ENCODE assay signal across 1 cellular context in the genomic region with DNA sequence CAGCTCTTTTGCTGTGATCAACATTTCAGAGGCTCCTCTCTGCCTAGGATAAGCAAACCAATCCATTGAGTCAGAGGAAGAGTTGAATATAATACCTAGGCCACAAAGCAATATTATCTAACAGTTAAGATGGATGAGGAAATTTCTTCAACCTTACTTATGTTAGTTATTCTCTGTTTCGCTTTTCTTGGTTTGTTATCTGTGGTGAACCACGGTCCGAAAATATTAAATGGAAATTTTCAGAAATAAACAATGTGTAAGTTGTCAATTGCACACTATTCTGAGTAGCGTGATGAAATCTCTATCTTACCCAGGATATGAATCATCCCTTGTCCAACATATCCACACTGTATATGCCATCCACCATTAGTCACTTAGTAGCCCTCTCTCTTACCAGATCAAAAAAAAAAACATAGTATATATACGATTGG.
A peak's percentile ranks its signal among the peaks of the same experiment; 100 is the strongest.
TF ChIP-seq lines count a peak whose summit lies in the region.

No MANE protein-coding gene starts in this region.

TF ChIP-seq in HCT116, 20 proteins besides CTCF, POLR2A, EP300 and RAD21 (continued from another document):
- peak; percentile 72 for TF ChIP-seq SP1 (IDR thresholded peaks at IDR 0.05; ENCODE audit: low read depth)
- peak; percentile 72 for TF ChIP-seq CBX3 (IDR thresholded peaks at IDR 0.05; ENCODE audit: low read depth)
- TF ChIP-seq POLR2AphosphoS5 (IDR thresholded peaks at IDR 0.05; ENCODE audit: low read depth, low read length) = no peak
- TF ChIP-seq YY1 (IDR thresholded peaks at IDR 0.05; ENCODE audit: extremely low read depth, insufficient replicate concordance, low read depth, low read length) = peak; percentile 18
- 0 out of 2 replicates have a peak, but pooled peaks have one; percentile 31 for TF ChIP-seq SRF (IDR thresholded peaks at IDR 0.05; ENCODE audit: low read depth)
- TF ChIP-seq CEBPB (IDR thresholded peaks at IDR 0.05; ENCODE audit: low read depth) = peak; percentile 93
- TF ChIP-seq, protein P1, sequence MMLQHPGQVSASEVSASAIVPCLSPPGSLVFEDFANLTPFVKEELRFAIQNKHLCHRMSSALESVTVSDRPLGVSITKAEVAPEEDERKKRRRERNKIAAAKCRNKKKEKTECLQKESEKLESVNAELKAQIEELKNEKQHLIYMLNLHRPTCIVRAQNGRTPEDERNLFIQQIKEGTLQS (IDR thresholded peaks at IDR 0.05) = peak; percentile 78; the same call in 1 of the 2 replicates
- peak; percentile 88 for TF ChIP-seq FOSL1 (IDR thresholded peaks at IDR 0.05; ENCODE audit: low read depth)
- no peak for TF ChIP-seq TCF7L2 (IDR thresholded peaks at IDR 0.05; ENCODE audit: borderline replicate concordance, extremely low read depth, insufficient read depth, insufficient read length)
- TF ChIP-seq, protein P2, sequence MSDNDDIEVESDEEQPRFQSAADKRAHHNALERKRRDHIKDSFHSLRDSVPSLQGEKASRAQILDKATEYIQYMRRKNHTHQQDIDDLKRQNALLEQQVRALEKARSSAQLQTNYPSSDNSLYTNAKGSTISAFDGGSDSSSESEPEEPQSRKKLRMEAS (IDR thresholded peaks at IDR 0.05) = no peak
